In genomic region chr17:77887110-77887463, GRCh38 we compare ENCODE assay signal across 8 cellular contexts.
A peak's percentile ranks its signal among the peaks of the same experiment; 100 is the strongest.
DNase-seq lines count a peak whose midpoint lies in the region; TF ChIP-seq lines count a peak whose summit lies in the region.

No MANE protein-coding gene starts in this region.

- H3K79me2 ChIP-seq in neural cell (replicated peaks; ENCODE audit: insufficient read depth, low read length) = no peaks in the 10 kb centered on the region

- H3K27ac Mint-ChIP-seq in IgD-negative memory B cell = peak overlapping the region; percentile 82 to 98 (median 88)
- H3K27ac Mint-ChIP-seq in dendritic cell treated with granulocyte-macrophage colony-stimulating factor and Interleukin-4, amounts not matched to agents 40 ng/mL and 50 ng/mL, for 4 days = peak overlapping the region; percentile 73

- peaks cover 36 to 48% (median 45%) of the 10 kb centered on the region in 3 donors for H3K4me1 Mint-ChIP-seq in IgD-negative memory B cell
- peaks cover 62% of the 10 kb centered on the region for H3K4me1 Mint-ChIP-seq in dendritic cell treated with granulocyte-macrophage colony-stimulating factor and Interleukin-4, amounts not matched to agents 40 ng/mL and 50 ng/mL, for 4 days (ENCODE audit: low read depth)

- intact Hi-C loops in dendritic cell treated with granulocyte-macrophage colony-stimulating factor and Interleukin-4, amounts not matched to agents 40 ng/mL and 50 ng/mL, for 4 days (cut with micrococcal nuclease) = loop anchor here (5.0 kb wide), 1 partner anchor 45 kb away; no protein-coding TSS in a partner anchor

- H3K27me3 ChIP-seq in neural cell (ENCODE audit: insufficient read depth, low read depth, low read length) = no peaks in the 10 kb centered on the region

- peak overlapping the region; percentile 57 to 95 (median 84) for H3K4me3 Mint-ChIP-seq in IgD-negative memory B cell
- peak overlapping the region; percentile 66 for H3K4me3 Mint-ChIP-seq in dendritic cell treated with granulocyte-macrophage colony-stimulating factor and Interleukin-4, amounts not matched to agents 40 ng/mL and 50 ng/mL, for 4 days

- peak overlapping the region; percentile 86 for H3K9ac ChIP-seq in neural cell (ENCODE audit: low read length)

- no peaks in the 10 kb centered on the region for H3K9me2 ChIP-seq in neural cell (ENCODE audit: insufficient read depth, low read length)

- TF ChIP-seq RAD21 in neural cell (conservative IDR thresholded peaks at IDR 0.05) = no peak

- no peaks in the 10 kb centered on the region for H3K9me3 ChIP-seq in neural cell (ENCODE audit: low read length)

- H3K36me3 Mint-ChIP-seq in IgD-negative memory B cell = no peaks in the 10 kb centered on the region
- H3K36me3 Mint-ChIP-seq in dendritic cell treated with granulocyte-macrophage colony-stimulating factor and Interleukin-4, amounts not matched to agents 40 ng/mL and 50 ng/mL, for 4 days (ENCODE audit: low read depth) = no peaks in the 10 kb centered on the region

- in situ Hi-C loops in GM13976 (cut with MboI; ENCODE audit: low sequenced_read_pairs, unreplicated experiment) = no loop called here

- CTCF ChIA-PET in AG04449 (lab: Yijun Ruan, JAX) = interaction anchor here (1.2 kb wide), 1 partner anchor 12 kb away, joined by 3 read pairs; no protein-coding TSS in a partner anchor

- TF ChIP-seq CTCF in AG04449 (IDR thresholded peaks at IDR 0.05; ENCODE audit: insufficient read depth, low read length, missing control alignments) (no peak), neural cell (IDR thresholded peaks at IDR 0.05; ENCODE audit: poor library complexity, severe bottlenecking) (no peak), GM13976 (IDR thresholded peaks at IDR 0.05; ENCODE audit: borderline replicate concordance, control extremely low read depth, extremely low read depth, insufficient read depth, missing control alignments) (no peak)

- peak overlapping the region; percentile 70 for H3K4me2 ChIP-seq in neural cell (ENCODE audit: low read length)

- H3K36me3 ChIP-seq in neural cell (ENCODE audit: insufficient read depth, low read length) = no peaks in the 10 kb centered on the region

- no peaks in the 10 kb centered on the region for H3F3A ChIP-seq in neural cell (ENCODE audit: insufficient read depth, low read length, poor library complexity, severe bottlenecking)

- POLR2A ChIA-PET in AG04449 (lab: Yijun Ruan, JAX) = interaction anchor here (1.7 kb wide), 1 partner anchor 71 kb away, joined by 5 read pairs; the partner anchor contains the start of gene TNRC6C

- no peak for DNase-seq in AG04449 (ENCODE audit: low read depth, low spot score)
- DNase-seq in medulla oblongata (ENCODE audit: extremely low spot score) = no peak
- DNase-seq in NCI-H748 treated with DMSO at 0.1 percent for 48 hours (lab: John Stamatoyannopoulos, UW) = no peak
- DNase-seq in GM13976 (ENCODE audit: low spot score) = no peak
- no peak for DNase-seq in A172 (ENCODE audit: low spot score)

- H3K9me3 Mint-ChIP-seq in IgD-negative memory B cell = peaks cover 0 to 3% (median 0%) of the 10 kb centered on the region in 3 donors
- no peaks in the 10 kb centered on the region for H3K9me3 Mint-ChIP-seq in dendritic cell treated with granulocyte-macrophage colony-stimulating factor and Interleukin-4, amounts not matched to agents 40 ng/mL and 50 ng/mL, for 4 days

- peak overlapping the region; percentile 84 for H3K27ac ChIP-seq in neural cell (ENCODE audit: low read length)

- no peak for TF ChIP-seq EP300 in neural cell (conservative IDR thresholded peaks at IDR 0.05; ENCODE audit: poor library complexity, severe bottlenecking)

- H4K20me1 ChIP-seq in neural cell (ENCODE audit: insufficient read depth) = no peaks in the 10 kb centered on the region

- no peak overlapping the region for H2AFZ ChIP-seq in neural cell (ENCODE audit: low read depth, low read length)

- peaks cover 40% of the 10 kb centered on the region for H3K27me3 Mint-ChIP-seq in IgD-negative memory B cell
- peaks cover 87% of the 10 kb centered on the region for H3K27me3 Mint-ChIP-seq in dendritic cell treated with granulocyte-macrophage colony-stimulating factor and Interleukin-4, amounts not matched to agents 40 ng/mL and 50 ng/mL, for 4 days

- peak overlapping the region; percentile 65 for H3K4me3 ChIP-seq in AG04449 (ENCODE audit: low read depth, low read length)
- H3K4me3 ChIP-seq in neural cell (ENCODE audit: low read length) = peak overlapping the region; percentile 63

TF ChIP-seq in neural cell, 6 proteins besides CTCF, POLR2A, EP300 and RAD21:
- TF ChIP-seq POLR2AphosphoS5 (IDR thresholded peaks at IDR 0.05) = no peak
- no peak for TF ChIP-seq TAF1 (IDR thresholded peaks at IDR 0.05; ENCODE audit: low read depth)
- no peak for TF ChIP-seq MXI1 (conservative IDR thresholded peaks at IDR 0.05; ENCODE audit: poor library complexity, severe bottlenecking)
- TF ChIP-seq EZH2 (IDR thresholded peaks at IDR 0.05; ENCODE audit: borderline replicate concordance, insufficient read depth, low read length, poor library complexity, severe bottlenecking) = no peak
- TF ChIP-seq SMC3 (conservative IDR thresholded peaks at IDR 0.05; ENCODE audit: poor library complexity) = no peak
- no peak for TF ChIP-seq REST (IDR thresholded peaks at IDR 0.05; ENCODE audit: borderline replicate concordance)
